ENCODE assay signal across 8 cellular contexts in the genomic region with DNA sequence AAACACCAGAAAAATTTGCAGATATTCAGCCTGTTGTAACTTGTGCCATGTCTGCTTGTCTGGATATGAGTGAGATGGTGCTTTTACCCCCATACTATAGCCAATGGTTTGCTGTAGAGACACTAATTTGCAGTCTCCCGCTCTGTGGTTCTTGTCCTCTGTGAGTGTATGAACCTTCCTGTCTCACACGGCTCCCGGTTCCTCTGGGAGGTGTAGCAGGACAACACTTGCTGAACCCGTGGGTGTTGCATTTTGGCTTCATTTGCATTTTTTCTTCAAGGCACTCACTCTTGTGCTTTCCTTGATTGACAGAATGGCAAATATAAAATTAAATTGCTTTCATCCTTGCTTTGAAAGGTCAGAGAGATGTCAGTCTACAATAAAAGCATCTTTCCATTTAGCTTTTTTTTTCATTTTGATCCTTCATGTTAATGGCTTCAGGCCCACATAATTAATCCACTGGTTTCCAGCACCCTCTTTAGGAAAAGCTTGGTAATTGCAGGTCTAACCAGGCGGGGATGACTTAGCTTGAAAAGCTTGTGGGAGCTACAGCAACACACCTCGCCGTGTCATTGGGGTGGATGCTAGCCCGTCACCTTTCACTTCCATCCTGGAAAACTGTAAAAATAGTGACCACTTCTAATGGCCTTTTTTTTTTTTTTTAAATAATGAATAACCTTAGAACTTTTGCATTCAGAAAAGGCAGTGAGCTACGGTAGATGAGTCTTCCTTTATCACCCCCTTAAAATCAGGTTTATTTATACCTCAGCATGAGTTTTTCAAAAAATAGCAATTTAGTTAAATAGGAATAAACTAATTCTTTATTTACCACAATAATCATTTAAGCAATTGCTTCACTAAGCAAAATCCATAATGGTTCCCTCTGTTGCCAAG.
A peak's percentile ranks its signal among the peaks of the same experiment; 100 is the strongest.
DNase-seq lines count a peak whose midpoint lies in the region; ATAC-seq and TF ChIP-seq lines count a peak whose summit lies in the region.

No MANE protein-coding gene starts in this region.

- DNase-seq in DMS153 (lab: John Stamatoyannopoulos, UW) (peak; percentile 39), MM.1S (peak; percentile 70), SKM-1 (lab: John Stamatoyannopoulos, UW; ENCODE audit: unreplicated experiment) (peak; percentile 46), astrocyte of the cerebellum (ENCODE audit: low read depth) (peak; percentile 50), iPS-NIHi7 (ENCODE audit: extremely low spot score) (peak; percentile 86), substantia nigra (lab: John Stamatoyannopoulos, UW) (no peak)
- peak; percentile 16 for DNase-seq in stimulated activated CD4-positive, alpha-beta T cell treated with anti-CD3 and anti-CD28 coated beads, Interleukin-4, amount 100 ng/mL, for 1 hour

- in situ Hi-C loops in astrocyte of the cerebellum (cut with HindIII; ENCODE audit: low sequenced_read_pairs) = no loop called here

- TF ChIP-seq CTCF in MM.1S (IDR thresholded peaks at IDR 0.05; ENCODE audit: low read length) = peak; percentile 78
- TF ChIP-seq CTCF in astrocyte of the cerebellum (IDR thresholded peaks at IDR 0.05; ENCODE audit: low read depth, low read length, missing control alignments) = peak; percentile 86

- ATAC-seq in GM21390 (IDR thresholded peaks at IDR 0.05; ENCODE audit: unreplicated experiment) = peak; percentile 94

- no peak overlapping the region for H3K4me2 ChIP-seq in MM.1S (ENCODE audit: low read depth, low read length)

- H2AFZ ChIP-seq in MM.1S (ENCODE audit: low read length) = no peak overlapping the region

- H3F3A ChIP-seq in MM.1S (ENCODE audit: insufficient read depth, low read length) = no peaks in the 10 kb centered on the region

- no peaks in the 10 kb centered on the region for H4K20me1 ChIP-seq in MM.1S (ENCODE audit: insufficient read depth, low read length)

- no peak overlapping the region for H3K4me3 ChIP-seq in MM.1S (ENCODE audit: low read length)
- H3K4me3 ChIP-seq in astrocyte of the cerebellum (ENCODE audit: low read depth, low read length) = no peak overlapping the region

- no peaks in the 10 kb centered on the region for H3K36me3 ChIP-seq in MM.1S (replicated peaks; ENCODE audit: insufficient read depth, low read length)

- H3K9me3 ChIP-seq in MM.1S (replicated peaks; ENCODE audit: insufficient read depth, low read length) = no peaks in the 10 kb centered on the region

- no peak overlapping the region for H3K27ac ChIP-seq in MM.1S (ENCODE audit: low read length)
- no peak overlapping the region for H3K27ac ChIP-seq in substantia nigra (ENCODE audit: low read depth, low read length, poor library complexity, severe bottlenecking)

- H3K27me3 ChIP-seq in MM.1S (replicated peaks; ENCODE audit: insufficient read depth, low read length) = no peaks in the 10 kb centered on the region

- H3K4me1 ChIP-seq in MM.1S (ENCODE audit: low read length) = no peaks in the 10 kb centered on the region

- no peaks in the 10 kb centered on the region for H3K79me2 ChIP-seq in MM.1S (ENCODE audit: low read length)

- H3K9ac ChIP-seq in MM.1S (ENCODE audit: low read length) = no peak overlapping the region

- no peaks in the 10 kb centered on the region for H3K9me2 ChIP-seq in MM.1S (replicated peaks; ENCODE audit: insufficient read depth, low read length)

Comparison
In these comparisons a context has a peak if more than half of its experiments do, and no peak if none do; other contexts are left out.
1. DNase-seq: peak in DMS153 (single experiment), MM.1S (single experiment), SKM-1 (single experiment), astrocyte of the cerebellum (single experiment), iPS-NIHi7 (single experiment) and stimulated activated CD4-positive, alpha-beta T cell treated with anti-CD3 and anti-CD28 coated beads, Interleukin-4, amount 100 ng/mL, for 1 hour (single experiment); none in substantia nigra (0 of 49).